In genomic region chr9:113350937-113351336, GRCh38 we compare ENCODE assay signal across 12 cellular contexts. TPM values are rescaled to one million over a fixed set of nuclear protein-coding genes. Genes with fewer than 3 reads are reported as not detected.
DNase-seq lines count a peak whose midpoint lies in the region; ATAC-seq and TF ChIP-seq lines count a peak whose summit lies in the region.
"Had no signal": no experiment of that assay in that cellular context is flagged by ENCODE, and none has a peak within 500 bp of the region (broad histone marks: within the 10 kb centered on the region; RNA-seq: fewer than 3 reads in every experiment).

No MANE protein-coding gene starts in this region.

- no peak for TF ChIP-seq CTCF in OCI-LY3 (IDR thresholded peaks at IDR 0.05; ENCODE audit: low read depth, low read length)
- no peak for TF ChIP-seq CTCF in esophagus squamous epithelium (IDR thresholded peaks at IDR 0.05)

- DNase-seq in CD1c-positive myeloid dendritic cell (ENCODE audit: extremely low spot score) (peak; percentile 58), esophagus squamous epithelium (lab: John Stamatoyannopoulos, UW) (no peak), cardiac septum (ENCODE audit: low spot score) (no peak), NCI-H226 (no peak), NCI-H1092 treated with DMSO at 0.1 percent for 48 hours (lab: John Stamatoyannopoulos, UW) (no peak)
- DNase-seq in central memory CD4-positive, alpha-beta T cell = peak; percentile 13
- DNase-seq: brain microvascular endothelial cell, heart right ventricle, posterior cingulate gyrus had no signal

- H3K36me3 ChIP-seq in OCI-LY3 (replicated peaks; ENCODE audit: low read depth, low read length) = no peaks in the 10 kb centered on the region
- peaks cover 0 to 10% (median 0%) of the 10 kb centered on the region in 3 donors for H3K36me3 ChIP-seq in esophagus squamous epithelium
- H3K36me3 ChIP-seq: brain microvascular endothelial cell, heart right ventricle had no signal

- H3K27me3 ChIP-seq in OCI-LY3 (ENCODE audit: low read depth, low read length) = no peaks in the 10 kb centered on the region
- peaks cover 0 to 39% (median 0%) of the 10 kb centered on the region in 4 donors for H3K27me3 ChIP-seq in esophagus squamous epithelium

- H3K79me2 ChIP-seq in OCI-LY3 (ENCODE audit: low read length) = no peaks in the 10 kb centered on the region

- TF ChIP-seq POLR2A in esophagus squamous epithelium (IDR thresholded peaks at IDR 0.05) = no peak

- peak overlapping the region; percentile 70; the same call in 1 of the 2 replicates for H2AFZ ChIP-seq in OCI-LY3 (ENCODE audit: low read depth, low read length)

- peak; percentile 41 for ATAC-seq in GM21381 (IDR thresholded peaks at IDR 0.05; ENCODE audit: unreplicated experiment)

- H3K9me3 ChIP-seq in OCI-LY3 (ENCODE audit: insufficient read depth, low read length) = no peaks in the 10 kb centered on the region
- no peaks in the 10 kb centered on the region for H3K9me3 ChIP-seq in esophagus squamous epithelium
- H3K9me3 ChIP-seq: heart right ventricle had no signal

- peak overlapping the region; percentile 90 for H3K4me3 ChIP-seq in OCI-LY3 (ENCODE audit: low read length)
- H3K4me3 ChIP-seq in esophagus squamous epithelium = no peak overlapping the region

- peak overlapping the region; percentile 90 for H3K27ac ChIP-seq in OCI-LY3 (ENCODE audit: low read length)
- H3K27ac ChIP-seq in esophagus squamous epithelium = peak overlapping the region in 2 of 4 donors; percentile 59 to 84
- H3K27ac ChIP-seq: brain microvascular endothelial cell had no signal

- 43 to 58% methylated on average over 6 of the region's 6 CpGs for WGBS in esophagus squamous epithelium, 2 donors

- H3K4me2 ChIP-seq in OCI-LY3 (ENCODE audit: low read length) = peak overlapping the region; percentile 97

- H3K9ac ChIP-seq in OCI-LY3 (ENCODE audit: low read length) = peak overlapping the region; percentile 83

- intact Hi-C loops in esophagus squamous epithelium (cut with DNase I) (no loop called here), cardiac septum (cut with DNase I) (no loop called here)

- no peaks in the 10 kb centered on the region for H4K20me1 ChIP-seq in OCI-LY3 (ENCODE audit: insufficient read depth, low read length)

- H3K4me1 ChIP-seq in OCI-LY3 (ENCODE audit: low read length) (peaks cover 30% of the 10 kb centered on the region), esophagus squamous epithelium (peaks cover 8 to 36% (median 9%) of the 10 kb centered on the region in 3 donors)

RNA-seq across cellular contexts. Expression of gene BSPRY, which starts 1.6 kb away (rescaled TPM):
- total RNA-seq in esophagus squamous epithelium (10 to 100 TPM; 18.1 to 50.1 (median 37.6) TPM), cardiac septum (1.7 TPM)

RNA-seq across cellular contexts. Expression of gene WDR31, which starts 10.9 kb away (rescaled TPM):
- total RNA-seq in esophagus squamous epithelium (1 to 10 TPM; 1.1 to 1.9 (median 1.5) TPM), cardiac septum (10.9 TPM)

RNA-seq across cellular contexts. Expression of gene HDHD3, which starts 25.8 kb away (rescaled TPM):
- 10 to 100 TPM; 35.9 to 84.2 (median 46.4) TPM for total RNA-seq in esophagus squamous epithelium
- 14.3 TPM for total RNA-seq in cardiac septum

RNA-seq across cellular contexts. Expression of gene RNF183, which starts 47.8 kb away (rescaled TPM):
- total RNA-seq in esophagus squamous epithelium (1 to 10 TPM in 3 of 4 donors, not detected in 1; 2.1 to 6.0 (median 3.4) TPM), cardiac septum (not detected)
- total RNA-seq: H1 had no signal

RNA-seq across cellular contexts. Expression of gene ALAD, which starts 50.1 kb away (rescaled TPM):
- total RNA-seq in esophagus squamous epithelium (10 to 100 TPM; 19.1 to 52.0 (median 33.5) TPM), cardiac septum (68.2 TPM)

Comparison
In these comparisons a context has a peak if more than half of its experiments do, and no peak if none do; other contexts are left out.
1. DNase-seq: peak in CD1c-positive myeloid dendritic cell (single experiment) and central memory CD4-positive, alpha-beta T cell (single experiment); none in esophagus squamous epithelium (single experiment), cardiac septum (single experiment), NCI-H226 (single experiment) and NCI-H1092 treated with DMSO at 0.1 percent for 48 hours (single experiment).